8 cellular contexts compared by ENCODE assay signal in genomic region chr5:32585122-32585445, GRCh38. TPM values are rescaled to one million over a fixed set of nuclear protein-coding genes. Genes with fewer than 3 reads are reported as not detected.
DNase-seq lines count a peak whose midpoint lies in the region; ATAC-seq and TF ChIP-seq lines count a peak whose summit lies in the region.

No MANE protein-coding gene starts in this region.

- WGBS in endodermal cell (ENCODE audit: insufficient coverage in 1 of 2, insufficient read length in 1 of 2), 2 experiments = 31 to 93% methylated on average over 3 to 8 of the region's 8 CpGs
- 25 to 30% methylated on average over 8 of the region's 8 CpGs for WGBS in lower leg skin, 2 donors

- H2AFZ ChIP-seq in OCI-LY7 (ENCODE audit: low read length) = no peak overlapping the region

- peak overlapping the region; percentile 90; the same call in 1 of the 2 replicates for H3K4me2 ChIP-seq in OCI-LY7 (ENCODE audit: low read length)

- H3K27me3 Mint-ChIP-seq in CD8-positive, alpha-beta T cell (ENCODE audit: low read depth) = no peaks in the 10 kb centered on the region
- H3K27me3 Mint-ChIP-seq in endodermal cell (ENCODE audit: insufficient read depth) (peaks cover 4% of the 10 kb centered on the region), osteocyte (ENCODE audit: unreplicated experiment) (no peaks in the 10 kb centered on the region)

- peak overlapping the region; percentile 93 for H3K9ac ChIP-seq in endodermal cell (ENCODE audit: extremely low read depth, low read length, poor library complexity, severe bottlenecking)

- peak overlapping the region; percentile 96 for H3K4me3 Mint-ChIP-seq in CD8-positive, alpha-beta T cell
- H3K4me3 Mint-ChIP-seq in endodermal cell (peak overlapping the region; percentile 89), osteocyte (ENCODE audit: unreplicated experiment) (peak overlapping the region; percentile 97)

- no peaks in the 10 kb centered on the region for H3K9me3 Mint-ChIP-seq in CD8-positive, alpha-beta T cell
- no peaks in the 10 kb centered on the region for H3K9me3 Mint-ChIP-seq in endodermal cell
- no peaks in the 10 kb centered on the region for H3K9me3 Mint-ChIP-seq in osteocyte (ENCODE audit: unreplicated experiment)

- H3K4me1 Mint-ChIP-seq in CD8-positive, alpha-beta T cell (ENCODE audit: low read depth) = peaks cover 52% of the 10 kb centered on the region
- peaks cover 27% of the 10 kb centered on the region for H3K4me1 Mint-ChIP-seq in endodermal cell
- H3K4me1 Mint-ChIP-seq in osteocyte (ENCODE audit: unreplicated experiment) = peaks cover 45% of the 10 kb centered on the region

- H3K4me1 ChIP-seq in CD8-positive, alpha-beta T cell (ENCODE audit: insufficient read depth, low read length) = peaks cover 29% of the 10 kb centered on the region
- H3K4me1 ChIP-seq in OCI-LY7 (ENCODE audit: insufficient read depth, low read length, poor library complexity, severe bottlenecking) (peaks cover 40% of the 10 kb centered on the region), endodermal cell (ENCODE audit: control insufficient read depth, insufficient read depth, low read length) (no peaks in the 10 kb centered on the region)

- no peak for ATAC-seq in CD8-positive, alpha-beta T cell

- peaks cover 10% of the 10 kb centered on the region; the same call in 1 of the 2 replicates for H3K79me2 ChIP-seq in OCI-LY7 (ENCODE audit: insufficient read depth, low read depth, low read length)

- no peaks in the 10 kb centered on the region for H3K27me3 ChIP-seq in CD8-positive, alpha-beta T cell (ENCODE audit: insufficient read depth, low read length)
- no peaks in the 10 kb centered on the region for H3K27me3 ChIP-seq in endodermal cell (ENCODE audit: control insufficient read depth, insufficient read depth, low read length, poor library complexity, severe bottlenecking)

- H3K36me3 ChIP-seq in CD8-positive, alpha-beta T cell (ENCODE audit: insufficient read depth, low read length) = peaks cover 6% of the 10 kb centered on the region
- 0 out of 2 replicates have a peak, but pooled peaks cover 6% of the 10 kb centered on the region for H3K36me3 ChIP-seq in OCI-LY7 (ENCODE audit: insufficient read depth, low read length)
- H3K36me3 ChIP-seq in endodermal cell (ENCODE audit: control insufficient read depth, insufficient read depth, low read length) = peaks cover 21% of the 10 kb centered on the region

- H3K36me3 Mint-ChIP-seq in CD8-positive, alpha-beta T cell = peaks cover 19% of the 10 kb centered on the region
- H3K36me3 Mint-ChIP-seq in endodermal cell (ENCODE audit: low read depth) (peaks cover 2% of the 10 kb centered on the region), osteocyte (ENCODE audit: unreplicated experiment) (peaks cover 2% of the 10 kb centered on the region)

- peaks cover 32% of the 10 kb centered on the region for H4K20me1 ChIP-seq in OCI-LY7 (ENCODE audit: insufficient read depth, low read length)

- no peak for TF ChIP-seq POLR2A in lower leg skin (IDR thresholded peaks at IDR 0.05)

- no TSS peak for BruUV-seq in OCI-LY7 (replicated peaks; lab: Mats Ljungman, UMichigan)

- POLR2A ChIA-PET in CD8-positive, alpha-beta T cell (lab: Charles Lee) = interaction anchor here (0.6 to 1.9 kb wide), 6 partner anchors 94 to 412 kb away, joined by 3 to 11 read pairs (median 4); partner anchors contain the start of genes GOLPH3 and ZFR
- POLR2A ChIA-PET in OCI-LY7 (lab: Charles Lee) = interaction anchor here (0.6 to 1.8 kb wide), 7 partner anchors 12 to 140 kb away, joined by 3 to 7 read pairs (median 3); partner anchors contain the start of gene ZFR

- no peaks in the 10 kb centered on the region for H3K9me3 ChIP-seq in CD8-positive, alpha-beta T cell (ENCODE audit: low read length)
- H3K9me3 ChIP-seq in OCI-LY7 (ENCODE audit: low read length) (no peaks in the 10 kb centered on the region), endodermal cell (ENCODE audit: control insufficient read depth, low read length) (no peaks in the 10 kb centered on the region)

- no peak for TF ChIP-seq CTCF in CD8-positive, alpha-beta T cell (IDR thresholded peaks at IDR 0.05)
- TF ChIP-seq CTCF in OCI-LY7 (conservative IDR thresholded peaks at IDR 0.05; ENCODE audit: low read length) = no peak
- no peak for TF ChIP-seq CTCF in endodermal cell (conservative IDR thresholded peaks at IDR 0.05)
- no peak for TF ChIP-seq CTCF in osteocyte (IDR thresholded peaks at IDR 0.05)
- TF ChIP-seq CTCF in lower leg skin (IDR thresholded peaks at IDR 0.05) = no peak

- intact Hi-C loops in CD8-positive, alpha-beta T cell (cut with DNase I, micrococcal nuclease) = loop anchor here (1.0 to 5.0 kb wide), 7 partner anchors 53 to 1053 kb away; partner anchors contain the start of genes C5orf22 (in 2 of the 2), DROSHA (in 2 of the 2), ZFR (in 2 of the 2) and GOLPH3 (in 1 of the 2)
- intact Hi-C loops in OCI-LY7 (cut with micrococcal nuclease; ENCODE audit: unreplicated experiment) = loop anchor here (1.0 to 5.0 kb wide), 7 partner anchors 46 to 413 kb away; partner anchors contain the start of genes GOLPH3, MTMR12 and ZFR
- intact Hi-C loops in lower leg skin (cut with DNase I; ENCODE audit: low total_unique reads) = loop anchor here (10.0 kb wide), 1 partner anchor 90 kb away; no protein-coding TSS in a partner anchor

- peak overlapping the region; percentile 95 for H3K27ac Mint-ChIP-seq in CD8-positive, alpha-beta T cell
- H3K27ac Mint-ChIP-seq in endodermal cell (peak overlapping the region; percentile 92), osteocyte (ENCODE audit: unreplicated experiment) (peak overlapping the region; percentile 94)

- peak overlapping the region; percentile 100 for H3K27ac ChIP-seq in CD8-positive, alpha-beta T cell (ENCODE audit: low read depth, low read length)
- no peak overlapping the region for H3K27ac ChIP-seq in OCI-LY7 (ENCODE audit: low read depth, low read length, poor library complexity, severe bottlenecking)
- H3K27ac ChIP-seq in endodermal cell (ENCODE audit: low read depth, low read length) = no peak overlapping the region

- CTCF ChIA-PET in CD8-positive, alpha-beta T cell (lab: Charles Lee) = interaction anchor here (0.7 to 2.0 kb wide), 4 partner anchors 11 to 354 kb away, joined by 3 to 26 read pairs (median 3); partner anchors contain the start of gene ZFR
- CTCF ChIA-PET in OCI-LY7 (lab: Charles Lee; ENCODE audit: unreplicated experiment) = interaction anchor here (1.0 kb wide), 1 partner anchor 54 kb away, joined by 3 read pairs; no protein-coding TSS in a partner anchor

- peak overlapping the region; percentile 97 for H3K4me3 ChIP-seq in CD8-positive, alpha-beta T cell (ENCODE audit: low read depth, low read length)
- H3K4me3 ChIP-seq in OCI-LY7 (ENCODE audit: low read depth, low read length, poor library complexity, severe bottlenecking) = peak overlapping the region; percentile 90
- H3K4me3 ChIP-seq in endodermal cell (ENCODE audit: low read length) = peak overlapping the region; percentile 97
- H3K4me3 ChIP-seq in lower leg skin (ENCODE audit: low read depth, poor library complexity, severe bottlenecking) = no peak overlapping the region

- no peak for DNase-seq in CD8-positive, alpha-beta T cell
- DNase-seq in OCI-LY7 (ENCODE audit: low spot score) (no peak), endodermal cell (no peak), osteocyte (ENCODE audit: extremely low spot score, unreplicated experiment) (no peak), lower leg skin (ENCODE audit: low spot score in 2 of 2) (no peak), NCI-H2171 (lab: John Stamatoyannopoulos, UW) (no peak), NCI-H1105 treated with DMSO at 0.1 percent for 48 hours (lab: John Stamatoyannopoulos, UW) (no peak), cerebellar cortex (ENCODE audit: low spot score) (no peak)

- no peaks in the 10 kb centered on the region for H3K9me2 ChIP-seq in OCI-LY7 (ENCODE audit: insufficient read depth, low read length)

RNA-seq across cellular contexts. Expression of gene SUB1, which starts 0.3 kb away (rescaled TPM):
- total RNA-seq in CD8-positive, alpha-beta T cell = 100 to 1,000 TPM; 361 to 370 TPM
- total RNA-seq in OCI-LY7 (2014; rRNA removed; shearing (Covaris generic)) = 40.3 and 56.9 TPM in 2 replicates
- total RNA-seq in OCI-LY7 (2022) = 69.2 and 82.2 TPM in 2 replicates
- total RNA-seq in endodermal cell = 100 to 1,000 TPM; 230 to 288 TPM
- polyA plus RNA-seq in endodermal cell (2013, experiment 1 of 2) = 195 TPM
- polyA plus RNA-seq in endodermal cell (2013, experiment 2 of 2) = 208 TPM
- total RNA-seq in osteocyte = 191 and 202 TPM in 2 replicates
- 100 to 1,000 TPM in 2 of 4 donors, 10 to 100 TPM in 2; 63.0 to 137 (median 102) TPM for total RNA-seq in lower leg skin
